In the genomic region with DNA sequence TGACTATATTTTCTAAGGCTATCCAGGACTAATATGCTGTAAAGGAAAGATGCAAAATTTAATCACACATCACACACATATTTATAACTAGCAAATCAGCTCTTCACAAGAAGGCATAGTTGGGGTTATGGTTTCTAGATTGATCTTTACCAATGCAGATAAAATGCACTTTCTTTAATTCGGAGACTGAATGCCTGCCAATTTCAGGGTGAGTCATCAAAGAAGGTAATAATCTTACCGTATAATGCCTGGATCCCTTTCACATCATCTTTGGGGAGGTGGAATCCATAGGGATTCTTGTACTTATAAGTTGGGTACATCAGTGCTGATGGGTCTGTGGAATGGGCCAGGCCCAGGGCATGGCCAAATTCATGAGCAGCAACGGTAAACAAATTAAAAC, we compare ENCODE assay signal across 1 cellular context.
TF ChIP-seq lines count a peak whose summit lies in the region.

No MANE protein-coding gene starts in this region.

TF ChIP-seq in A549, 52 proteins besides CTCF, POLR2A, EP300 and RAD21:
- no peak for TF ChIP-seq GATA3 (IDR thresholded peaks at IDR 0.05; ENCODE audit: borderline replicate concordance)
- TF ChIP-seq FOSL2 (IDR thresholded peaks at IDR 0.05) = no peak
- TF ChIP-seq FOSL2 (CRISPR knock-in tag; IDR thresholded peaks at IDR 0.05) = peak; percentile 59; the same call in 1 of the 2 replicates
